In the genomic region with DNA sequence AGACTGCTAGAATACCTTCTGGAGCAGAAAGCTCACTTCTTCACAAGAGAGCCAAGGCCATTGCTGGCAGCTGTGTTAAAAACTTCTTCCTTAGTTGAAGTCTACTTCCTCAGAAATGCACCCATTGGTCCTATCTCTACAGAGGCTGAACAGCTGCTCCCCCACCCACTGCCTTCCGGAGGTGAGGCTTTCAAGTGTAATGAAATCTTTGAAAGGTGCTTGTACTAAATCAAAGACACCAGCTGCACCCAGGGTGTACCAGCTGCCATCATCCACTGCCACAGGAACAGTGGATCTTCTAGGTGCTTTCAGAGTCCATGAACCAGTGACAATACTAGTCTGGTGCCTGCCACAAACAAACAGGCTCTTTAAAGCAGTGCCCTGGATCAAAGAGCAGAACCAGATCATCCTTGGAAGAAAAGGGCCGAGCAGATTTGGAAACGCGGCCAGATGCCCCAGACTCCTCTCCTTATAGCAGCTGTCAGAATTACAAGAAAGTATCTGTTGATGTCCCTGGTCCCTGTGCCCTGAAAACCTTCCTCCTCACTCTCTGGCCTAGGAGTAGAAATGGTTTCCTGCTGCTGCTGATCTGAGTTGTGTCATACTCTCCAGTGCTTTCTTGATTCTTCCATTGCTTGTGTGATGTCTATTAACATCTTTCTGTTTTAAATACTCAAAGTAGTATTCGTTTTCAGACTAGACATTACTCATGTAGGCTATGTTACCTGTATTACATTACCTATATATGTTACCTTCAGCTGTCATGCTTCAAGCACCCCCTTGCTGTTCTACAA, we compare ENCODE assay signal across 10 cellular contexts. TPM values are rescaled to one million over a fixed set of nuclear protein-coding genes. Genes with fewer than 3 reads are reported as not detected.
DNase-seq lines count a peak whose midpoint lies in the region; ATAC-seq and TF ChIP-seq lines count a peak whose summit lies in the region.
"Had no signal": no experiment of that assay in that cellular context is flagged by ENCODE, and none has a peak within 500 bp of the region (broad histone marks: within the 10 kb centered on the region; RNA-seq: fewer than 3 reads in every experiment).

No MANE protein-coding gene starts in this region.

- no peaks in the 10 kb centered on the region for H3K27me3 ChIP-seq in MM.1S (replicated peaks; ENCODE audit: insufficient read depth, low read length)

- no peak overlapping the region for H3K27ac ChIP-seq in MM.1S (ENCODE audit: low read length)

- H3K79me2 ChIP-seq in MM.1S (ENCODE audit: low read length): no peaks in the 10 kb centered on the region

- H3K4me3 ChIP-seq in MM.1S (ENCODE audit: low read length): no peak overlapping the region

- no peaks in the 10 kb centered on the region for H3F3A ChIP-seq in MM.1S (ENCODE audit: insufficient read depth, low read length)

- peak; percentile 90 for ATAC-seq in effector memory CD8-positive, alpha-beta T cell (replicated peaks)
- peak; percentile 96 for ATAC-seq in stimulated activated memory B cell treated with anti-CD40 and anti-IgM and Interleukin-4, amounts not matched to agents 10 μg/mL and 1 μg/mL and 100 μg/mL, for 72 hours
- ATAC-seq: left colon, Panc1 had no signal

- H3K4me2 ChIP-seq in MM.1S (ENCODE audit: low read depth, low read length): no peak overlapping the region

- H3K9ac ChIP-seq in MM.1S (ENCODE audit: low read length): no peak overlapping the region

- H3K9me3 Mint-ChIP-seq in activated CD4-positive, alpha-beta T cell treated with anti-CD3 and anti-CD28 coated beads, Interleukin-2, amount 10 ng/mL, durations not matched to agents 7 days and 5 days: peaks cover 1% of the 10 kb centered on the region
- H3K9me3 Mint-ChIP-seq in effector memory CD8-positive, alpha-beta T cell: no peaks in the 10 kb centered on the region
- no peaks in the 10 kb centered on the region for H3K9me3 Mint-ChIP-seq in stimulated activated memory B cell treated with anti-CD40 and anti-IgM and Interleukin-4, amounts not matched to agents 10 μg/mL and 1 μg/mL and 100 μg/mL, for 72 hours

- peak overlapping the region; percentile 22 for H3K4me3 Mint-ChIP-seq in activated CD4-positive, alpha-beta T cell treated with anti-CD3 and anti-CD28 coated beads, Interleukin-2, amount 10 ng/mL, durations not matched to agents 7 days and 5 days
- no peak overlapping the region for H3K4me3 Mint-ChIP-seq in effector memory CD8-positive, alpha-beta T cell
- no peak overlapping the region for H3K4me3 Mint-ChIP-seq in stimulated activated memory B cell treated with anti-CD40 and anti-IgM and Interleukin-4, amounts not matched to agents 10 μg/mL and 1 μg/mL and 100 μg/mL, for 72 hours

- no peaks in the 10 kb centered on the region for H3K4me1 ChIP-seq in MM.1S (ENCODE audit: low read length)

- H3K9me3 ChIP-seq in MM.1S (replicated peaks; ENCODE audit: insufficient read depth, low read length): no peaks in the 10 kb centered on the region

- CTCF ChIA-PET in activated CD4-positive, alpha-beta T cell treated with anti-CD3 and anti-CD28 coated beads, Interleukin-2, amount 10 ng/mL, durations not matched to agents 7 days and 5 days (lab: Charles Lee): interaction anchor here (0.8 to 1.9 kb wide), 5 partner anchors 8 to 169 kb away, joined by 3 to 5 read pairs (median 3); no protein-coding TSS in a partner anchor

- POLR2A ChIA-PET in activated CD4-positive, alpha-beta T cell treated with anti-CD3 and anti-CD28 coated beads, Interleukin-2, amount 10 ng/mL, durations not matched to agents 7 days and 5 days (lab: Charles Lee): interaction anchor here (0.8 kb wide), 1 partner anchor 97 kb away, joined by 7 read pairs; no protein-coding TSS in a partner anchor

- no peaks in the 10 kb centered on the region for H3K9me2 ChIP-seq in MM.1S (replicated peaks; ENCODE audit: insufficient read depth, low read length)

- H2AFZ ChIP-seq in MM.1S (ENCODE audit: low read length): no peak overlapping the region

- no peak for TF ChIP-seq CTCF in MM.1S (IDR thresholded peaks at IDR 0.05; ENCODE audit: low read length)

- peaks cover 38% of the 10 kb centered on the region for H3K4me1 Mint-ChIP-seq in activated CD4-positive, alpha-beta T cell treated with anti-CD3 and anti-CD28 coated beads, Interleukin-2, amount 10 ng/mL, durations not matched to agents 7 days and 5 days
- peaks cover 8 to 13% of the 10 kb centered on the region in 2 donors for H3K4me1 Mint-ChIP-seq in effector memory CD8-positive, alpha-beta T cell (ENCODE audit: low read depth in 2 of 2)
- H3K4me1 Mint-ChIP-seq in stimulated activated memory B cell treated with anti-CD40 and anti-IgM and Interleukin-4, amounts not matched to agents 10 μg/mL and 1 μg/mL and 100 μg/mL, for 72 hours: peaks cover 59% of the 10 kb centered on the region

- H4K20me1 ChIP-seq in MM.1S (ENCODE audit: insufficient read depth, low read length): no peaks in the 10 kb centered on the region

- peaks cover 4% of the 10 kb centered on the region for H3K36me3 Mint-ChIP-seq in activated CD4-positive, alpha-beta T cell treated with anti-CD3 and anti-CD28 coated beads, Interleukin-2, amount 10 ng/mL, durations not matched to agents 7 days and 5 days (ENCODE audit: low read depth)
- H3K36me3 Mint-ChIP-seq in effector memory CD8-positive, alpha-beta T cell (ENCODE audit: insufficient read depth): no peaks in the 10 kb centered on the region
- H3K36me3 Mint-ChIP-seq in stimulated activated memory B cell treated with anti-CD40 and anti-IgM and Interleukin-4, amounts not matched to agents 10 μg/mL and 1 μg/mL and 100 μg/mL, for 72 hours: no peaks in the 10 kb centered on the region

- H3K27ac Mint-ChIP-seq in activated CD4-positive, alpha-beta T cell treated with anti-CD3 and anti-CD28 coated beads, Interleukin-2, amount 10 ng/mL, durations not matched to agents 7 days and 5 days: peak overlapping the region; percentile 95
- H3K27ac Mint-ChIP-seq in effector memory CD8-positive, alpha-beta T cell: peak overlapping the region; percentile 83 to 94
- peak overlapping the region; percentile 88 for H3K27ac Mint-ChIP-seq in stimulated activated memory B cell treated with anti-CD40 and anti-IgM and Interleukin-4, amounts not matched to agents 10 μg/mL and 1 μg/mL and 100 μg/mL, for 72 hours

- H3K27me3 Mint-ChIP-seq in activated CD4-positive, alpha-beta T cell treated with anti-CD3 and anti-CD28 coated beads, Interleukin-2, amount 10 ng/mL, durations not matched to agents 7 days and 5 days: no peaks in the 10 kb centered on the region
- H3K27me3 Mint-ChIP-seq in effector memory CD8-positive, alpha-beta T cell: no peaks in the 10 kb centered on the region
- H3K27me3 Mint-ChIP-seq in stimulated activated memory B cell treated with anti-CD40 and anti-IgM and Interleukin-4, amounts not matched to agents 10 μg/mL and 1 μg/mL and 100 μg/mL, for 72 hours: no peaks in the 10 kb centered on the region

- no peaks in the 10 kb centered on the region for H3K36me3 ChIP-seq in MM.1S (replicated peaks; ENCODE audit: insufficient read depth, low read length)

- peak; percentile 27 for DNase-seq in MM.1S
- peak; percentile 86 for DNase-seq in activated CD4-positive, alpha-beta T cell treated with anti-CD3 and anti-CD28 coated beads, Interleukin-2, amount 10 ng/mL, durations not matched to agents 7 days and 5 days
- DNase-seq in effector memory CD8-positive, alpha-beta T cell: peak in 2 of 3 experiments; percentile 10 to 24
- no peak for DNase-seq in COR-L47 (lab: John Stamatoyannopoulos, UW)
- no peak for DNase-seq in retina
- no peak for DNase-seq in DMS153 (lab: John Stamatoyannopoulos, UW)
- DNase-seq: dermis blood vessel endothelial cell had no signal

RNA-seq across cellular contexts. Expression of gene HERC1, which starts 26.6 kb away (rescaled TPM):
- 100 to 1,000 TPM; 100 to 105 TPM for total RNA-seq in activated CD4-positive, alpha-beta T cell treated with anti-CD3 and anti-CD28 coated beads, Interleukin-2, amount 10 ng/mL, durations not matched to agents 7 days and 5 days

Comparison
In these comparisons a context has a peak if more than half of its experiments do, and no peak if none do; other contexts are left out.
1. DNase-seq: peak in MM.1S (single experiment), activated CD4-positive, alpha-beta T cell treated with anti-CD3 and anti-CD28 coated beads, Interleukin-2, amount 10 ng/mL, durations not matched to agents 7 days and 5 days (single experiment) and effector memory CD8-positive, alpha-beta T cell (2 of 3); none in COR-L47 (single experiment), retina (single experiment) and DMS153 (single experiment).
2. Peak in every context shown above with its lines, with median percentiles within 50 percentile points of each other: H3K27ac Mint-ChIP-seq.